In the genomic region with DNA sequence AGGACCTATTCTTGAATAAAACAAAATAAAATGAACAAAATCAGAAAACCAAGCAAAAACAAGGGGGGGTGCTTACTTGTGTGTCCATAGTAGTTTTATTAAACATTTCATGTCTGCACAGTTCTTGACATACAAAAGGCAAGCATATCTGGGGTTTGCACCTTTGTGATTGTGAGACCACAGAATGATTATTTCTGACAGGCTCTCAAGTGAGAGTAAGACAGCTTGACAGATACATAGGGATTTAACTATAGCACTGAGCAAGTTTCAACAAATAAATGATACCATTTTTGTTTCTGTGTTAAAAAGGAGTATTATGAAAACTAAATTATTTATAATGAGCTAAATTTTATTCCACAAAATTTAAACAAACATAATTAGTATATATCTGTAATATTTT, we compare ENCODE assay signal across 39 cellular contexts.
"Had no signal": no experiment of that assay in that cellular context is flagged by ENCODE, and none has a peak within 500 bp of the region (broad histone marks: within the 10 kb centered on the region; RNA-seq: fewer than 3 reads in every experiment).

No MANE protein-coding gene starts in this region.

- H3K36me3 Mint-ChIP-seq: activated naive CD4-positive, alpha-beta T cell treated with anti-CD3 and anti-CD28 coated beads, Interleukin-2, amount 10 ng/mL, durations not matched to agents 7 days and 5 days; activated naive CD4-positive, alpha-beta T cell treated with anti-CD3 and anti-CD28 coated beads, Interleukin-2, amount 50 U/mL, for 24 hours; activated naive CD4-positive, alpha-beta T cell treated with anti-CD3 and anti-CD28 coated beads, Interleukin-2, amount 50 U/mL, for 72 hours; activated naive CD8-positive, alpha-beta T cell; activated naive CD8-positive, alpha-beta T cell treated with anti-CD3 and anti-CD28 coated beads for 36 hours; activated naive CD8-positive, alpha-beta T cell treated with anti-CD3 and anti-CD28 coated beads, Interleukin-2, amount 10 ng/mL, durations not matched to agents 7 days and 5 days; brain had no signal

- H3K27ac ChIP-seq: adrenal gland, ascending aorta, body of pancreas, breast epithelium, cardiac muscle cell had no signal

- H3K4me1 Mint-ChIP-seq: activated naive CD4-positive, alpha-beta T cell treated with anti-CD3 and anti-CD28 coated beads, Interleukin-2, amount 10 ng/mL, durations not matched to agents 7 days and 5 days; activated naive CD4-positive, alpha-beta T cell treated with anti-CD3 and anti-CD28 coated beads, Interleukin-2, amount 50 U/mL, for 24 hours; activated naive CD8-positive, alpha-beta T cell treated with anti-CD3 and anti-CD28 coated beads for 36 hours; activated naive CD8-positive, alpha-beta T cell treated with anti-CD3 and anti-CD28 coated beads, Interleukin-2, amount 10 ng/mL, durations not matched to agents 7 days and 5 days; activated naive CD8-positive, alpha-beta T cell treated with anti-CD3 and anti-CD28 coated beads, Interleukin-2, amount 50 U/mL, for 24 hours; activated T-helper 17 cell treated with anti-CD3 and anti-CD28 coated beads, Interleukin-2, amount 50 U/mL, for 72 hours; brain; central memory CD8-positive, alpha-beta T cell had no signal

- H3K27ac Mint-ChIP-seq: activated naive CD4-positive, alpha-beta T cell treated with anti-CD3 and anti-CD28 coated beads for 36 hours; activated naive CD4-positive, alpha-beta T cell treated with anti-CD3 and anti-CD28 coated beads, Interleukin-2, amount 10 ng/mL, durations not matched to agents 7 days and 5 days; activated naive CD4-positive, alpha-beta T cell treated with anti-CD3 and anti-CD28 coated beads, Interleukin-2, amount 50 U/mL, for 24 hours; activated naive CD4-positive, alpha-beta T cell treated with anti-CD3 and anti-CD28 coated beads, Interleukin-2, amount 50 U/mL, for 72 hours; activated naive CD8-positive, alpha-beta T cell; activated naive CD8-positive, alpha-beta T cell treated with anti-CD3 and anti-CD28 coated beads for 36 hours; activated naive CD8-positive, alpha-beta T cell treated with anti-CD3 and anti-CD28 coated beads, Interleukin-2, amount 10 ng/mL, durations not matched to agents 7 days and 5 days; activated naive CD8-positive, alpha-beta T cell treated with anti-CD3 and anti-CD28 coated beads, Interleukin-2, amount 50 U/mL, for 24 hours; activated T-cell treated with anti-CD3 and anti-CD28 coated beads, Interleukin-2, amount 50 U/mL, for 24 hours; activated T-cell treated with anti-CD3 and anti-CD28 coated beads, Interleukin-2, amount 50 U/mL, for 72 hours; activated T-helper 1 cell treated with anti-CD3 and anti-CD28 coated beads, Interleukin-12 subunit alpha, Interleukin-12 subunit beta, Interleukin-2, Interleukin-4 antibody, amounts not matched to agents 30 ng/mL and 10 ng/mL and 1 ng/mL, durations not matched to agents 14 hours and 24 hours and 36 hours; activated T-helper 17 cell treated with anti-CD3 and anti-CD28 coated beads, Interleukin-2, amount 50 U/mL, for 72 hours; activated T-helper 2 cell treated with anti-CD3 and anti-CD28 coated beads, Interferon-gamma antibody, Interleukin-2, Interleukin-4, amounts not matched to agents 10 μg/mL and 5 μg/mL and 100 μg/mL, durations not matched to agents 14 hours and 24 hours and 36 hours; brain had no signal

- DNase-seq: activated effector memory CD4-positive, alpha-beta T cell treated with anti-CD3 and anti-CD28 coated beads, Interleukin-2, amount 50 U/mL, for 16 hours; activated effector memory CD4-positive, alpha-beta T cell treated with Interleukin-2 at 50 U/mL for 16 hours; activated gamma-delta T cell; activated gamma-delta T cell treated with Interleukin-2 at 50 U/mL for 16 hours; activated naive CD4-positive, alpha-beta T cell; activated naive CD4-positive, alpha-beta T cell treated with anti-CD3 and anti-CD28 coated beads for 36 hours; activated naive CD4-positive, alpha-beta T cell treated with anti-CD3 and anti-CD28 coated beads, Interleukin-2, amount 10 ng/mL, durations not matched to agents 7 days and 5 days; activated naive CD4-positive, alpha-beta T cell treated with anti-CD3 and anti-CD28 coated beads, Interleukin-2, amount 50 U/mL, for 16 hours; activated naive CD4-positive, alpha-beta T cell treated with Interleukin-2 at 50 U/mL for 16 hours; activated naive CD8-positive, alpha-beta T cell treated with anti-CD3 and anti-CD28 coated beads for 36 hours; activated naive CD8-positive, alpha-beta T cell treated with anti-CD3 and anti-CD28 coated beads, Interleukin-2, amount 10 ng/mL, durations not matched to agents 7 days and 5 days; activated naive CD8-positive, alpha-beta T cell treated with anti-CD3 and anti-CD28 coated beads, Interleukin-2, amount 50 U/mL, for 24 hours; activated T-cell treated with anti-CD3 and anti-CD28 coated beads, Interleukin-2, amount 50 U/mL, for 1 hour; activated T-cell treated with anti-CD3 and anti-CD28 coated beads, Interleukin-2, amount 50 U/mL, for 24 hours; activated T-cell treated with anti-CD3 and anti-CD28 coated beads, Interleukin-2, amount 50 U/mL, for 4 hours; activated T-cell treated with anti-CD3 and anti-CD28 coated beads, Interleukin-2, amount 50 U/mL, for 48 hours; activated T-cell treated with anti-CD3 and anti-CD28 coated beads, Interleukin-2, amount 50 U/mL, for 72 hours; adrenal gland; amniotic stem cell; amygdala; anterior cingulate cortex; aorta; body of pancreas; caudate nucleus; central memory CD4-positive, alpha-beta T cell; cerebellar nuclear complex had no signal

- FAIRE-seq: astrocyte, bronchial epithelial cell had no signal

- H3K4me3 Mint-ChIP-seq: activated naive CD4-positive, alpha-beta T cell treated with anti-CD3 and anti-CD28 coated beads for 36 hours; activated naive CD4-positive, alpha-beta T cell treated with anti-CD3 and anti-CD28 coated beads, Interleukin-2, amount 10 ng/mL, durations not matched to agents 7 days and 5 days; activated naive CD4-positive, alpha-beta T cell treated with anti-CD3 and anti-CD28 coated beads, Interleukin-2, amount 50 U/mL, for 24 hours; activated naive CD8-positive, alpha-beta T cell; activated naive CD8-positive, alpha-beta T cell treated with anti-CD3 and anti-CD28 coated beads for 36 hours; activated naive CD8-positive, alpha-beta T cell treated with anti-CD3 and anti-CD28 coated beads, Interleukin-2, amount 10 ng/mL, durations not matched to agents 7 days and 5 days; activated naive CD8-positive, alpha-beta T cell treated with anti-CD3 and anti-CD28 coated beads, Interleukin-2, amount 50 U/mL, for 24 hours; activated T-cell treated with anti-CD3 and anti-CD28 coated beads, Interleukin-2, amount 50 U/mL, for 24 hours; activated T-cell treated with anti-CD3 and anti-CD28 coated beads, Interleukin-2, amount 50 U/mL, for 4 hours; activated T-cell treated with anti-CD3 and anti-CD28 coated beads, Interleukin-2, amount 50 U/mL, for 72 hours; activated T-helper 1 cell treated with anti-CD3 and anti-CD28 coated beads, Interleukin-12 subunit alpha, Interleukin-12 subunit beta, Interleukin-2, Interleukin-4 antibody, amounts not matched to agents 30 ng/mL and 10 ng/mL and 1 ng/mL, durations not matched to agents 14 hours and 24 hours and 36 hours; activated T-helper 17 cell treated with anti-CD3 and anti-CD28 coated beads, Interleukin-2, amount 50 U/mL, for 72 hours; brain; central memory CD8-positive, alpha-beta T cell had no signal

- H3K27me3 Mint-ChIP-seq: activated naive CD4-positive, alpha-beta T cell treated with anti-CD3 and anti-CD28 coated beads, Interleukin-2, amount 10 ng/mL, durations not matched to agents 7 days and 5 days; activated naive CD4-positive, alpha-beta T cell treated with anti-CD3 and anti-CD28 coated beads, Interleukin-2, amount 50 U/mL, for 24 hours; activated naive CD8-positive, alpha-beta T cell; activated naive CD8-positive, alpha-beta T cell treated with anti-CD3 and anti-CD28 coated beads for 36 hours; activated naive CD8-positive, alpha-beta T cell treated with anti-CD3 and anti-CD28 coated beads, Interleukin-2, amount 10 ng/mL, durations not matched to agents 7 days and 5 days; activated naive CD8-positive, alpha-beta T cell treated with anti-CD3 and anti-CD28 coated beads, Interleukin-2, amount 50 U/mL, for 24 hours; activated T-cell treated with anti-CD3 and anti-CD28 coated beads, Interleukin-2, amount 50 U/mL, for 24 hours; activated T-helper 17 cell treated with anti-CD3 and anti-CD28 coated beads, Interleukin-2, amount 50 U/mL, for 72 hours; brain; central memory CD8-positive, alpha-beta T cell had no signal

- H3K27me3 ChIP-seq: adrenal gland, ascending aorta, body of pancreas, breast epithelium, cardiac muscle cell had no signal

- H3K9me3 Mint-ChIP-seq: activated naive CD4-positive, alpha-beta T cell treated with anti-CD3 and anti-CD28 coated beads, Interleukin-2, amount 10 ng/mL, durations not matched to agents 7 days and 5 days; activated naive CD8-positive, alpha-beta T cell treated with anti-CD3 and anti-CD28 coated beads for 36 hours; activated naive CD8-positive, alpha-beta T cell treated with anti-CD3 and anti-CD28 coated beads, Interleukin-2, amount 10 ng/mL, durations not matched to agents 7 days and 5 days; activated T-helper 1 cell treated with anti-CD3 and anti-CD28 coated beads, Interleukin-12 subunit alpha, Interleukin-12 subunit beta, Interleukin-2, Interleukin-4 antibody, amounts not matched to agents 30 ng/mL and 10 ng/mL and 1 ng/mL, durations not matched to agents 14 hours and 24 hours and 36 hours; activated T-helper 2 cell treated with anti-CD3 and anti-CD28 coated beads, Interferon-gamma antibody, Interleukin-2, Interleukin-4, amounts not matched to agents 10 μg/mL and 5 μg/mL and 100 μg/mL, durations not matched to agents 14 hours and 24 hours and 36 hours; brain had no signal

- ATAC-seq: activated naive CD4-positive, alpha-beta T cell treated with anti-CD3 and anti-CD28 coated beads, Interleukin-2, amount 50 U/mL, for 72 hours; activated naive CD8-positive, alpha-beta T cell treated with anti-CD3 and anti-CD28 coated beads, Interleukin-2, amount 50 U/mL, for 24 hours; activated T-cell treated with anti-CD3 and anti-CD28 coated beads, Interleukin-2, amount 50 U/mL, for 4 hours; activated T-cell treated with anti-CD3 and anti-CD28 coated beads, Interleukin-2, amount 50 U/mL, for 72 hours; activated T-helper 17 cell treated with anti-CD3 and anti-CD28 coated beads, Interleukin-2, amount 50 U/mL, for 72 hours; body of pancreas had no signal

- H3K36me3 ChIP-seq: adrenal gland, ascending aorta, breast epithelium, cardiac muscle cell had no signal

- H3K9me3 ChIP-seq: adrenal gland, ascending aorta, body of pancreas, breast epithelium had no signal

- H3K4me3 ChIP-seq: adrenal gland, ascending aorta, body of pancreas, breast epithelium, cardiac muscle cell had no signal
